Comparison of ENCODE assay signal across 9 cellular contexts in the genomic region with DNA sequence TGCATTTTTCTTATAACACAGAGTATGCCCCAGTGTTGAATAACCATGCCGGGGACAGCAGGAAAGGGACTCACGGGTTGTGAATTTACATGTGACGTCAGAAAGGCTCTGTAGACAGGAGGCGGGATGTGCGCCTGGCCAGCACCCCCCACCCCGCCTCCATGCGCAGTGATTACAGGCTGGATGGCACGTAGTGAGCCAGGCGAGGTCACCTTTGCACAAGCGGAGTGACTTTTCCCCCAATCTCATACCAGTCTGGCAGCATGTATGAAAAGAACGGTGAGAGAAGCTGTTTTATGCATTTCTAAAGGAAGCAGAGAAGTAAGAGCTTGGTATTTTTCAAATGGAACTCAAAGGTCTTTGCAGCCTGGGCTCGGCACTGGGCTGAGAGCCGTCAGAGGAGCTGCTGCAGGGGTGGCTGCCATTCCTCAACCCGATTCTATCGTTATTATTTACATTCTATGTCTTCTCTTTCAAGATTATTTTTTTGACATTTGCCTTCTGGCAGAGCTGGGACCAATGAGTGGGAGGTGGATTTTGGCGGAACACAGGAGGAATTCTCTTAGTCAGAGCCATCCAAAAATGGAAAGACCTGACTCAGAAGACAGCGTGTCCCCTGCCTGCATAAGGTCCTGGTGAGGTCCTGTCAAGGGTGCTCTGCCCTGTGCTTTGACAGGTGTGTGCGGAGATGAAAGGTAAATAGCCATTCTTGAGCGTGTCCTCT.
A peak's percentile ranks its signal among the peaks of the same experiment; 100 is the strongest.
DNase-seq lines count a peak whose midpoint lies in the region; ATAC-seq and TF ChIP-seq lines count a peak whose summit lies in the region.
"Had no signal": no experiment of that assay in that cellular context is flagged by ENCODE, and none has a peak within 500 bp of the region (broad histone marks: within the 10 kb centered on the region; RNA-seq: fewer than 3 reads in every experiment).

No MANE protein-coding gene starts in this region.

- POLR2A ChIA-PET in activated CD8-positive, alpha-beta T cell treated with anti-CD3 and anti-CD28 coated beads for 36 hours (lab: Charles Lee): no interaction called here
- POLR2A ChIA-PET in activated CD8-positive, alpha-beta T cell treated with anti-CD3 and anti-CD28 coated beads, Interleukin-2, amount 10 ng/mL, durations not matched to agents 7 days and 5 days (lab: Charles Lee): no interaction called here

- DNase-seq in activated CD8-positive, alpha-beta T cell treated with anti-CD3 and anti-CD28 coated beads for 36 hours: peak; percentile 13
- no peak for DNase-seq in activated CD8-positive, alpha-beta T cell treated with anti-CD3 and anti-CD28 coated beads, Interleukin-2, amount 10 ng/mL, durations not matched to agents 7 days and 5 days
- peak; percentile 73 for DNase-seq in epithelial cell of prostate (ENCODE audit: low read depth, low spot score)
- DNase-seq in myocyte (ENCODE audit: low read depth): peak; percentile 64
- no peak for DNase-seq in T-helper 17 cell
- DNase-seq in NCI-H524 (lab: John Stamatoyannopoulos, UW): no peak
- no peak for DNase-seq in activated CD4-positive, CD25-positive, alpha-beta regulatory T cell treated with anti-CD3 and anti-CD28 coated beads, Interleukin-2, amount 50 U/mL, for 72 hours

- no peaks in the 10 kb centered on the region for H3K27me3 Mint-ChIP-seq in activated CD8-positive, alpha-beta T cell treated with anti-CD3 and anti-CD28 coated beads for 36 hours
- peaks cover 3% of the 10 kb centered on the region for H3K27me3 Mint-ChIP-seq in activated CD8-positive, alpha-beta T cell treated with anti-CD3 and anti-CD28 coated beads, Interleukin-2, amount 10 ng/mL, durations not matched to agents 7 days and 5 days (ENCODE audit: low read depth)
- peaks cover 4% of the 10 kb centered on the region for H3K27me3 Mint-ChIP-seq in T-helper 17 cell

- intact Hi-C loops in activated CD8-positive, alpha-beta T cell treated with anti-CD3 and anti-CD28 coated beads for 36 hours (cut with micrococcal nuclease): no loop called here

- H3K27ac ChIP-seq in epithelial cell of prostate: peak overlapping the region; percentile 96

- no peak for TF ChIP-seq CTCF in activated CD8-positive, alpha-beta T cell treated with anti-CD3 and anti-CD28 coated beads for 36 hours (IDR thresholded peaks at IDR 0.05)

- H3K4me1 Mint-ChIP-seq in activated CD8-positive, alpha-beta T cell treated with anti-CD3 and anti-CD28 coated beads for 36 hours (ENCODE audit: low read depth): peaks cover 5% of the 10 kb centered on the region
- H3K4me1 Mint-ChIP-seq in activated CD8-positive, alpha-beta T cell treated with anti-CD3 and anti-CD28 coated beads, Interleukin-2, amount 10 ng/mL, durations not matched to agents 7 days and 5 days (ENCODE audit: low read depth): peaks cover 3% of the 10 kb centered on the region
- H3K4me1 Mint-ChIP-seq in T-helper 17 cell: peaks cover 5% of the 10 kb centered on the region
- H3K4me1 Mint-ChIP-seq: B cell had no signal

- H3K4me3 Mint-ChIP-seq in activated CD8-positive, alpha-beta T cell treated with anti-CD3 and anti-CD28 coated beads for 36 hours: no peak overlapping the region
- H3K4me3 Mint-ChIP-seq in activated CD8-positive, alpha-beta T cell treated with anti-CD3 and anti-CD28 coated beads, Interleukin-2, amount 10 ng/mL, durations not matched to agents 7 days and 5 days: no peak overlapping the region
- H3K4me3 Mint-ChIP-seq in T-helper 17 cell: no peak overlapping the region
- H3K4me3 Mint-ChIP-seq: B cell had no signal

- no peaks in the 10 kb centered on the region for H3K9me3 ChIP-seq in T-helper 17 cell (ENCODE audit: control insufficient read depth, low read length, poor library complexity, severe bottlenecking)

- peak; percentile 39 for ATAC-seq in activated CD8-positive, alpha-beta T cell treated with anti-CD3 and anti-CD28 coated beads for 36 hours
- ATAC-seq in activated CD8-positive, alpha-beta T cell treated with anti-CD3 and anti-CD28 coated beads, Interleukin-2, amount 10 ng/mL, durations not matched to agents 7 days and 5 days: no peak
- ATAC-seq in T-helper 17 cell (no peak), GM21447 (IDR thresholded peaks at IDR 0.05; ENCODE audit: unreplicated experiment) (no peak)

- H3K9me3 Mint-ChIP-seq in activated CD8-positive, alpha-beta T cell treated with anti-CD3 and anti-CD28 coated beads for 36 hours: no peaks in the 10 kb centered on the region
- H3K9me3 Mint-ChIP-seq in activated CD8-positive, alpha-beta T cell treated with anti-CD3 and anti-CD28 coated beads, Interleukin-2, amount 10 ng/mL, durations not matched to agents 7 days and 5 days (ENCODE audit: insufficient read depth): no peaks in the 10 kb centered on the region

- CTCF ChIA-PET in activated CD8-positive, alpha-beta T cell treated with anti-CD3 and anti-CD28 coated beads for 36 hours (lab: Charles Lee): interaction anchor here (1.2 to 1.5 kb wide), 3 partner anchors 34 to 186 kb away, joined by 3 to 5 read pairs (median 4); no protein-coding TSS in a partner anchor
- CTCF ChIA-PET in activated CD8-positive, alpha-beta T cell treated with anti-CD3 and anti-CD28 coated beads, Interleukin-2, amount 10 ng/mL, durations not matched to agents 7 days and 5 days (lab: Charles Lee): no interaction called here

- H3K36me3 Mint-ChIP-seq in activated CD8-positive, alpha-beta T cell treated with anti-CD3 and anti-CD28 coated beads for 36 hours (ENCODE audit: low read depth): no peaks in the 10 kb centered on the region
- H3K36me3 Mint-ChIP-seq in activated CD8-positive, alpha-beta T cell treated with anti-CD3 and anti-CD28 coated beads, Interleukin-2, amount 10 ng/mL, durations not matched to agents 7 days and 5 days (ENCODE audit: low read depth): no peaks in the 10 kb centered on the region
- no peaks in the 10 kb centered on the region for H3K36me3 Mint-ChIP-seq in T-helper 17 cell (ENCODE audit: low read depth)

- no peak overlapping the region for H3K27ac Mint-ChIP-seq in activated CD8-positive, alpha-beta T cell treated with anti-CD3 and anti-CD28 coated beads for 36 hours
- H3K27ac Mint-ChIP-seq in activated CD8-positive, alpha-beta T cell treated with anti-CD3 and anti-CD28 coated beads, Interleukin-2, amount 10 ng/mL, durations not matched to agents 7 days and 5 days: no peak overlapping the region
- H3K27ac Mint-ChIP-seq in T-helper 17 cell: no peak overlapping the region
- H3K27ac Mint-ChIP-seq: B cell had no signal

Comparison
In these comparisons a context has a peak if more than half of its experiments do, and no peak if none do; other contexts are left out.
1. DNase-seq: peak in activated CD8-positive, alpha-beta T cell treated with anti-CD3 and anti-CD28 coated beads for 36 hours (single experiment), epithelial cell of prostate (single experiment) and myocyte (single experiment); none in activated CD8-positive, alpha-beta T cell treated with anti-CD3 and anti-CD28 coated beads, Interleukin-2, amount 10 ng/mL, durations not matched to agents 7 days and 5 days (single experiment), T-helper 17 cell (0 of 3), NCI-H524 (0 of 2) and activated CD4-positive, CD25-positive, alpha-beta regulatory T cell treated with anti-CD3 and anti-CD28 coated beads, Interleukin-2, amount 50 U/mL, for 72 hours (single experiment).